Comparison of ENCODE assay signal across 1 cellular context in the genomic region with DNA sequence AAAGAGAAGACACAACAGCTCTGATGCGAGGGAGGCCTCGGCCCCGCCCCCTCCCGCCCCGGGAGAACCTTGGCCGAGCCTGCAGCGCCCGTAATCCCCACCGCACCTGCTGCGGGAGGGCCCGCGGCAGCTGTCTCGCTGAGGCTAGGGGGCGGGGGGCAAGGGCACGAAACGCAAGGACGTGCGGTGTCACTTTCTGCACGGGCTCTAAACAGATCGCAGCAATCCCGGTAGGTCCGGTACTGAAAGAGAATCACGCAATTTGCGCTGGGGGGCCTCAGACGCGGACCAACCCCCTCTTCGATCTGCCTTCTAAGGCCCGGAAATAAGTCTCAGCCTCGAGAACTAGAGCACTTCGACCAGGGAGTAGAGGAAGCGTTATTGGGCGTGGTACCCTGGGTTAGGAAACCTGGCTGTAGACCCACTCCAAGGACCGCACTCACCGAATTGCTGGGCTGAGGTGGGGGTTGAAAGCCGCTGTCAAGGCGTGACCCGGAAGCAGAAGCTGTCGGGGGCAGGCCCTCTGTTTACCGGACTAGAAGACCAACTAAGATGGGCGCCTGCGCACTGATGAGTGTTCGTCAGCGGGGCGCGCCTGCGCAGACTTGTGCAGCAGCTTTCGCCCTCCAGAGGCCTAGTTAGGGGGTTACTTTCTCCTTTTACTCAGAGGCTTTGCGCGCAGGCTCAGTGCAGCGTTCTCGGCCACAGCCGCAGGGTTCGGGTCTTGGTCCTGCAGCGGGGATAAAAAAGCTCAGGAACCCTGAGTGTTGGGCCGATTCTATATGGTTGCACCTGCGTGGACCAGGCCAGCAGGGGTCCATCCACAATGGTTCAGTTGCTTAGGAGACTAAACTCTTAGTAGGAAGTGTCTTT.
TF ChIP-seq lines count a peak whose summit lies in the region.

A gene with protein sequence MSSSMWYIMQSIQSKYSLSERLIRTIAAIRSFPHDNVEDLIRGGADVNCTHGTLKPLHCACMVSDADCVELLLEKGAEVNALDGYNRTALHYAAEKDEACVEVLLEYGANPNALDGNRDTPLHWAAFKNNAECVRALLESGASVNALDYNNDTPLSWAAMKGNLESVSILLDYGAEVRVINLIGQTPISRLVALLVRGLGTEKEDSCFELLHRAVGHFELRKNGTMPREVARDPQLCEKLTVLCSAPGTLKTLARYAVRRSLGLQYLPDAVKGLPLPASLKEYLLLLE (minus strand): TSS at position 500 of the 873 bp plus-strand sequence. CDS start 4,019 bp downstream, outside the sequence.

TF ChIP-seq in HepG2, 621 proteins besides CTCF, POLR2A, EP300 and RAD21 (continued from another document and continues in another):
- TF ChIP-seq GZF1 (CRISPR knock-in tag; IDR thresholded peaks at IDR 0.05) (peak; percentile 31; the same call in 1 of the 2 replicates), KMT2B (CRISPR knock-in tag; IDR thresholded peaks at IDR 0.05) (peak; percentile 89), HMGXB3 (CRISPR knock-in tag; IDR thresholded peaks at IDR 0.05; ENCODE audit: borderline replicate concordance) (peak; percentile 31; the same call in 1 of the 2 replicates), DR1 (CRISPR knock-in tag; IDR thresholded peaks at IDR 0.05) (no peak), CC2D1A (CRISPR knock-in tag; IDR thresholded peaks at IDR 0.05) (no peak; the same call in 1 of the 2 replicates), TOPORS (CRISPR knock-in tag; IDR thresholded peaks at IDR 0.05) (no peak), ZFP36L1 (CRISPR knock-in tag; IDR thresholded peaks at IDR 0.05) (0 out of 2 replicates have a peak, but pooled peaks have one; percentile 27), ZNF354B (CRISPR knock-in tag; IDR thresholded peaks at IDR 0.05) (no peak), ELF4 (CRISPR knock-in tag; IDR thresholded peaks at IDR 0.05; ENCODE audit: borderline replicate concordance) (0 out of 2 replicates have a peak, but pooled peaks have one; percentile 54), HOXD1 (CRISPR knock-in tag; IDR thresholded peaks at IDR 0.05) (no peak), POGZ (CRISPR knock-in tag; IDR thresholded peaks at IDR 0.05) (peak; percentile 79), THAP11 (CRISPR knock-in tag; IDR thresholded peaks at IDR 0.05) (peak; percentile 89), IRX3 (CRISPR knock-in tag; IDR thresholded peaks at IDR 0.05; ENCODE audit: borderline replicate concordance, low read depth) (peak; percentile 44; the same call in 1 of the 2 replicates), MYC (CRISPR knock-in tag; IDR thresholded peaks at IDR 0.05; ENCODE audit: borderline replicate concordance) (peak; percentile 53; the same call in 1 of the 2 replicates), SP2 (CRISPR knock-in tag; IDR thresholded peaks at IDR 0.05) (peak; percentile 64), ZNF883 (CRISPR knock-in tag; IDR thresholded peaks at IDR 0.05; ENCODE audit: not compliant biosample characterization) (peak; percentile 33), RORA (CRISPR knock-in tag; IDR thresholded peaks at IDR 0.05) (no peak), ZNF572 (CRISPR knock-in tag; IDR thresholded peaks at IDR 0.05) (peak; percentile 98; the same call in 1 of the 2 replicates), HDAC2 (CRISPR knock-in tag; IDR thresholded peaks at IDR 0.05) (peak; percentile 77), AKNA (CRISPR knock-in tag; IDR thresholded peaks at IDR 0.05; ENCODE audit: borderline replicate concordance) (no peak), ZNF891 (CRISPR knock-in tag; IDR thresholded peaks at IDR 0.05) (peak; percentile 54; the same call in 1 of the 2 replicates), ZFY (CRISPR knock-in tag; IDR thresholded peaks at IDR 0.05) (peak; percentile 84), ERF (CRISPR knock-in tag; IDR thresholded peaks at IDR 0.05) (peak; percentile 41; the same call in 1 of the 2 replicates), KMT2A (CRISPR knock-in tag; IDR thresholded peaks at IDR 0.05) (peak; percentile 87), ZNF20 (CRISPR knock-in tag; IDR thresholded peaks at IDR 0.05) (no peak), YEATS4 (CRISPR knock-in tag; IDR thresholded peaks at IDR 0.05; ENCODE audit: borderline replicate concordance) (peak; percentile 66), ARID4A (CRISPR knock-in tag; IDR thresholded peaks at IDR 0.05; ENCODE audit: borderline replicate concordance) (peak; percentile 93), KDM6A (CRISPR knock-in tag; IDR thresholded peaks at IDR 0.05; ENCODE audit: low read depth) (0 out of 2 replicates have a peak, but pooled peaks have one; percentile 18), JUN (CRISPR knock-in tag; IDR thresholded peaks at IDR 0.05) (0 out of 2 replicates have a peak, but pooled peaks have one; percentile 30), ARHGAP35 (CRISPR knock-in tag; IDR thresholded peaks at IDR 0.05; ENCODE audit: borderline replicate concordance) (peak; percentile 75; the same call in 1 of the 2 replicates), POLR2AphosphoS2 (IDR thresholded peaks at IDR 0.05; ENCODE audit: low read depth, low read length) (no peak), NKX3-1 (CRISPR knock-in tag; IDR thresholded peaks at IDR 0.05) (no peak), SALL1 (CRISPR knock-in tag; IDR thresholded peaks at IDR 0.05) (peak; percentile 62; the same call in 1 of the 2 replicates), ZZZ3 (CRISPR knock-in tag; IDR thresholded peaks at IDR 0.05; ENCODE audit: borderline replicate concordance) (peak; percentile 55; the same call in 1 of the 2 replicates), PHF20 (CRISPR knock-in tag; IDR thresholded peaks at IDR 0.05) (peak; percentile 89)
- TF ChIP-seq, protein P1, sequence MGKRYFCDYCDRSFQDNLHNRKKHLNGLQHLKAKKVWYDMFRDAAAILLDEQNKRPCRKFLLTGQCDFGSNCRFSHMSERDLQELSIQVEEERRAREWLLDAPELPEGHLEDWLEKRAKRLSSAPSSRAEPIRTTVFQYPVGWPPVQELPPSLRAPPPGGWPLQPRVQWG (CRISPR knock-in tag; IDR thresholded peaks at IDR 0.05; ENCODE audit: borderline replicate concordance, low read depth), result no peak
- TF ChIP-seq, protein P2, sequence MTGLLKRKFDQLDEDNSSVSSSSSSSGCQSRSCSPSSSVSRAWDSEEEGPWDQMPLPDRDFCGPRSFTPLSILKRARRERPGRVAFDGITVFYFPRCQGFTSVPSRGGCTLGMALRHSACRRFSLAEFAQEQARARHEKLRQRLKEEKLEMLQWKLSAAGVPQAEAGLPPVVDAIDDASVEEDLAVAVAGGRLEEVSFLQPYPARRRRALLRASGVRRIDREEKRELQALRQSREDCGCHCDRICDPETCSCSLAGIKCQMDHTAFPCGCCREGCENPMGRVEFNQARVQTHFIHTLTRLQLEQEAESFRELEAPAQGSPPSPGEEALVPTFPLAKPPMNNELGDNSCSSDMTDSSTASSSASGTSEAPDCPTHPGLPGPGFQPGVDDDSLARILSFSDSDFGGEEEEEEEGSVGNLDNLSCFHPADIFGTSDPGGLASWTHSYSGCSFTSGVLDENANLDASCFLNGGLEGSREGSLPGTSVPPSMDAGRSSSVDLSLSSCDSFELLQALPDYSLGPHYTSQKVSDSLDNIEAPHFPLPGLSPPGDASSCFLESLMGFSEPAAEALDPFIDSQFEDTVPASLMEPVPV (CRISPR knock-in tag; IDR thresholded peaks at IDR 0.05), result no peak
- TF ChIP-seq, protein P3, sequence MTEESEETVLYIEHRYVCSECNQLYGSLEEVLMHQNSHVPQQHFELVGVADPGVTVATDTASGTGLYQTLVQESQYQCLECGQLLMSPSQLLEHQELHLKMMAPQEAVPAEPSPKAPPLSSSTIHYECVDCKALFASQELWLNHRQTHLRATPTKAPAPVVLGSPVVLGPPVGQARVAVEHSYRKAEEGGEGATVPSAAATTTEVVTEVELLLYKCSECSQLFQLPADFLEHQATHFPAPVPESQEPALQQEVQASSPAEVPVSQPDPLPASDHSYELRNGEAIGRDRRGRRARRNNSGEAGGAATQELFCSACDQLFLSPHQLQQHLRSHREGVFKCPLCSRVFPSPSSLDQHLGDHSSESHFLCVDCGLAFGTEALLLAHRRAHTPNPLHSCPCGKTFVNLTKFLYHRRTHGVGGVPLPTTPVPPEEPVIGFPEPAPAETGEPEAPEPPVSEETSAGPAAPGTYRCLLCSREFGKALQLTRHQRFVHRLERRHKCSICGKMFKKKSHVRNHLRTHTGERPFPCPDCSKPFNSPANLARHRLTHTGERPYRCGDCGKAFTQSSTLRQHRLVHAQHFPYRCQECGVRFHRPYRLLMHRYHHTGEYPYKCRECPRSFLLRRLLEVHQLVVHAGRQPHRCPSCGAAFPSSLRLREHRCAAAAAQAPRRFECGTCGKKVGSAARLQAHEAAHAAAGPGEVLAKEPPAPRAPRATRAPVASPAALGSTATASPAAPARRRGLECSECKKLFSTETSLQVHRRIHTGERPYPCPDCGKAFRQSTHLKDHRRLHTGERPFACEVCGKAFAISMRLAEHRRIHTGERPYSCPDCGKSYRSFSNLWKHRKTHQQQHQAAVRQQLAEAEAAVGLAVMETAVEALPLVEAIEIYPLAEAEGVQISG (CRISPR knock-in tag; IDR thresholded peaks at IDR 0.05), result peak; percentile 79
